17 cellular contexts compared by ENCODE assay signal in genomic region chr10:49053998-49054692, GRCh38.
A peak's percentile ranks its signal among the peaks of the same experiment; 100 is the strongest.
DNase-seq lines count a peak whose midpoint lies in the region; ATAC-seq, FAIRE-seq and TF ChIP-seq lines count a peak whose summit lies in the region.
"Had no signal": no experiment of that assay in that cellular context is flagged by ENCODE, and none has a peak within 500 bp of the region (broad histone marks: within the 10 kb centered on the region; RNA-seq: fewer than 3 reads in every experiment).

No MANE protein-coding gene starts in this region.

- H3K79me2 ChIP-seq in OCI-LY7 (ENCODE audit: insufficient read depth, low read depth, low read length) (no peaks in the 10 kb centered on the region), H1 (ENCODE audit: control insufficient read depth in 1 of 2, insufficient read depth in 2 of 2, low read length in 2 of 2) (no peaks in the 10 kb centered on the region), trophoblast cell (ENCODE audit: control insufficient read depth, insufficient read depth, low read length, poor library complexity) (no peaks in the 10 kb centered on the region)

- intact Hi-C loops in OCI-LY7 (cut with micrococcal nuclease; ENCODE audit: unreplicated experiment) (loop anchor here (1.0 to 2.0 kb wide), 5 partner anchors 23 to 110 kb away; no protein-coding TSS in a partner anchor), left ventricle myocardium inferior (cut with micrococcal nuclease) (no loop called here), testis (cut with DNase I; ENCODE audit: low total_unique reads) (no loop called here)

- no peak overlapping the region for H3K56ac ChIP-seq in H1 (replicated peaks; ENCODE audit: insufficient read length, low read depth, low read length)

- H2BK120ac ChIP-seq in H1 (replicated peaks; ENCODE audit: low read depth, low read length) (no peak overlapping the region), trophoblast cell (ENCODE audit: insufficient read depth, low read length, poor library complexity) (no peak overlapping the region)

- H2BK5ac ChIP-seq in H1 (ENCODE audit: low read depth, low read length) (no peak overlapping the region), trophoblast cell (ENCODE audit: low read depth, low read length, poor library complexity) (no peak overlapping the region)

- no peak overlapping the region for H3K4ac ChIP-seq in H1 (replicated peaks; ENCODE audit: insufficient read length, low read depth, low read length)
- no peak overlapping the region for H3K4ac ChIP-seq in trophoblast cell (ENCODE audit: low read depth, low read length)

- no peak for DNase-seq in OCI-LY7 (ENCODE audit: low spot score)
- DNase-seq in H1 (ENCODE audit: low read depth in 1 of 2, low spot score in 2 of 2): no peak
- no peak for DNase-seq in left ventricle myocardium inferior
- DNase-seq in trophoblast cell: no peak
- no peak for DNase-seq in COR-L47 (lab: John Stamatoyannopoulos, UW)
- DNase-seq in testis: no peak
- DNase-seq: BE2C; CD4-positive, alpha-beta memory T cell; DMS153; GF-D8; H7 had no signal

- no peak for ATAC-seq in HG03025 (IDR thresholded peaks at IDR 0.05; ENCODE audit: low FRiP score, unreplicated experiment)
- ATAC-seq: A549, HepG2 had no signal

- H2BK12ac ChIP-seq in H1 (ENCODE audit: low read depth, low read length): no peak overlapping the region
- H2BK12ac ChIP-seq in trophoblast cell (ENCODE audit: low read length): no peak overlapping the region

- H3K9ac ChIP-seq in H1 (replicated peaks in 1 of 4; ENCODE audit: extremely low read depth in 1 of 4, low read depth in 3 of 4, low read length in 3 of 4) (no peak overlapping the region), trophoblast cell (ENCODE audit: low read length) (no peak overlapping the region)

- H3K27ac ChIP-seq in OCI-LY7 (ENCODE audit: low read depth, low read length, poor library complexity, severe bottlenecking): peak overlapping the region; percentile 91
- no peak overlapping the region for H3K27ac ChIP-seq in H1 (ENCODE audit: low read depth, low read length)
- peak overlapping the region; percentile 60 for H3K27ac ChIP-seq in left ventricle myocardium inferior (replicated peaks)
- no peak overlapping the region for H3K27ac ChIP-seq in trophoblast cell (ENCODE audit: low read depth, low read length)
- no peak overlapping the region for H3K27ac ChIP-seq in testis
- H3K27ac ChIP-seq: A549, C4-2B had no signal

- no peaks in the 10 kb centered on the region for H3K9me2 ChIP-seq in OCI-LY7 (ENCODE audit: insufficient read depth, low read length)

- no peaks in the 10 kb centered on the region for H3K27me3 ChIP-seq in H1 (replicated peaks in 1 of 4; ENCODE audit: control insufficient read depth in 3 of 4, extremely low read depth in 1 of 4, insufficient read depth in 3 of 4, low read length in 3 of 4)
- no peaks in the 10 kb centered on the region for H3K27me3 ChIP-seq in left ventricle myocardium inferior (ENCODE audit: low read depth)
- no peaks in the 10 kb centered on the region for H3K27me3 ChIP-seq in trophoblast cell (ENCODE audit: insufficient read depth, low read length)
- no peaks in the 10 kb centered on the region for H3K27me3 ChIP-seq in testis
- H3K27me3 ChIP-seq: BE2C had no signal

- TF ChIP-seq POLR2A in H1 (IDR thresholded peaks at IDR 0.05; ENCODE audit: control extremely low read depth in 1 of 2, low read depth in 2 of 2, low read length in 2 of 2) (no peak), testis (IDR thresholded peaks at IDR 0.05) (no peak)

- POLR2A ChIA-PET in OCI-LY7 (lab: Charles Lee): interaction anchor here (0.9 to 2.0 kb wide), 7 partner anchors 10 to 80 kb away, joined by 3 to 8 read pairs (median 3); partner anchors contain the start of gene FAM170B
- POLR2A ChIA-PET in H1 (lab: Charles Lee; ENCODE audit: partially characterized antibody): no interaction called here

- H2AK5ac ChIP-seq in H1 (ENCODE audit: low read depth, low read length): no peak overlapping the region
- no peak overlapping the region for H2AK5ac ChIP-seq in trophoblast cell (ENCODE audit: low read length)

- H3K23ac ChIP-seq in H1 (ENCODE audit: insufficient read length) (no peak overlapping the region), trophoblast cell (ENCODE audit: low read length) (no peak overlapping the region)

- H4K8ac ChIP-seq in H1 (ENCODE audit: extremely low read depth, insufficient read depth, low read length) (0 out of 2 replicates have a peak overlapping the region, but pooled peaks have one; percentile 14), trophoblast cell (ENCODE audit: low read depth, low read length) (no peak overlapping the region)

- H2BK15ac ChIP-seq in H1 (ENCODE audit: low read length): no peak overlapping the region

- H3K9me3 ChIP-seq in OCI-LY7 (ENCODE audit: low read length) (no peaks in the 10 kb centered on the region), H1 (ENCODE audit: insufficient read depth in 2 of 2, low read depth in 1 of 2, low read length in 1 of 2) (no peaks in the 10 kb centered on the region), left ventricle myocardium inferior (replicated peaks) (no peaks in the 10 kb centered on the region), trophoblast cell (ENCODE audit: insufficient read depth, low read depth, low read length) (peaks cover 2% of the 10 kb centered on the region), testis (no peaks in the 10 kb centered on the region)
- H3K9me3 ChIP-seq: A549, BE2C had no signal

- TF ChIP-seq CTCF in OCI-LY7 (conservative IDR thresholded peaks at IDR 0.05; ENCODE audit: low read length) (no peak), H1 (IDR thresholded peaks at IDR 0.05; ENCODE audit: control extremely low read depth in 1 of 3, insufficient read depth in 1 of 3, low read depth in 1 of 3, low read length in 3 of 3) (no peak), left ventricle myocardium inferior (IDR thresholded peaks at IDR 0.05; ENCODE audit: borderline replicate concordance) (no peak), testis (IDR thresholded peaks at IDR 0.05) (no peak)

- H4K91ac ChIP-seq in H1 (replicated peaks; ENCODE audit: insufficient read length, low read length): no peak overlapping the region
- no peak overlapping the region for H4K91ac ChIP-seq in trophoblast cell (ENCODE audit: low read depth, low read length)

- no TSS peak for BruUV-seq in OCI-LY7 (replicated peaks; lab: Mats Ljungman, UMichigan)

- H3K4me2 ChIP-seq in OCI-LY7 (ENCODE audit: low read length) (peak overlapping the region; percentile 57), H1 (ENCODE audit: insufficient read depth in 1 of 2, low read depth in 2 of 2, low read length in 2 of 2) (no peak overlapping the region), trophoblast cell (ENCODE audit: low read length) (no peak overlapping the region)
- H3K4me2 ChIP-seq: A549 had no signal

- H4K12ac ChIP-seq in trophoblast cell (ENCODE audit: low read depth, low read length): no peak overlapping the region

- no peak for TF ChIP-seq RAD21 in H1 (IDR thresholded peaks at IDR 0.05 in 1 of 2, conservative IDR thresholded peaks at IDR 0.05 in 1 of 2; ENCODE audit: low read depth in 2 of 2, low read length in 2 of 2)

- H2BK20ac ChIP-seq in H1 (ENCODE audit: low read length): no peak overlapping the region

- no peak overlapping the region for H3K18ac ChIP-seq in H1 (ENCODE audit: extremely low read depth, low read length)
- H3K18ac ChIP-seq in trophoblast cell (ENCODE audit: low read length): no peak overlapping the region

- H2AFZ ChIP-seq in OCI-LY7 (ENCODE audit: low read length) (peak overlapping the region; percentile 36; the same call in 1 of the 2 replicates), H1 (ENCODE audit: low read length) (no peak overlapping the region), trophoblast cell (ENCODE audit: insufficient read depth, low read length, poor library complexity) (peak overlapping the region; percentile 13)

- H4K20me1 ChIP-seq in OCI-LY7 (ENCODE audit: insufficient read depth, low read length): no peaks in the 10 kb centered on the region
- H4K20me1 ChIP-seq in H1 (replicated peaks in 1 of 2; ENCODE audit: control insufficient read depth in 1 of 2, insufficient read depth in 2 of 2, low read length in 2 of 2): no peaks in the 10 kb centered on the region

- CTCF ChIA-PET in OCI-LY7 (lab: Charles Lee; ENCODE audit: unreplicated experiment): interaction anchor here (0.9 to 1.0 kb wide), 3 partner anchors 19 to 108 kb away, joined by 3 to 4 read pairs (median 4); no protein-coding TSS in a partner anchor
- CTCF ChIA-PET in H1 (lab: Charles Lee; ENCODE audit: partially characterized antibody): interaction anchor here (0.9 to 1.0 kb wide), 2 partner anchors 40 to 87 kb away, joined by 3 read pairs; no protein-coding TSS in a partner anchor

- no peak for TF ChIP-seq EP300 in H1 (IDR thresholded peaks at IDR 0.05; ENCODE audit: borderline replicate concordance in 1 of 2, low read depth in 2 of 2, low read length in 2 of 2)

- no peak for FAIRE-seq in H1 (lab: Jason Lieb, UNC)
- FAIRE-seq: A549, D721Med, HepG2, HTR-8/SVneo had no signal

- peak overlapping the region; percentile 39 for H3K4me3 ChIP-seq in OCI-LY7 (ENCODE audit: low read depth, low read length, poor library complexity, severe bottlenecking)
- H3K4me3 ChIP-seq in H1 (ENCODE audit: extremely low read depth in 1 of 4, insufficient read depth in 2 of 4, low read depth in 3 of 4, low read length in 4 of 4): no peak overlapping the region
- no peak overlapping the region for H3K4me3 ChIP-seq in left ventricle myocardium inferior
- no peak overlapping the region for H3K4me3 ChIP-seq in trophoblast cell (ENCODE audit: low read depth, low read length)
- no peak overlapping the region for H3K4me3 ChIP-seq in testis
- H3K4me3 ChIP-seq: A549 had no signal

- H3K36me3 ChIP-seq in OCI-LY7 (ENCODE audit: insufficient read depth, low read length) (no peaks in the 10 kb centered on the region), H1 (ENCODE audit: control insufficient read depth in 2 of 4, insufficient read depth in 4 of 4, low read length in 3 of 4) (no peaks in the 10 kb centered on the region), left ventricle myocardium inferior (no peaks in the 10 kb centered on the region), trophoblast cell (ENCODE audit: control insufficient read depth in 1 of 2, insufficient read depth in 2 of 2, low read length in 2 of 2) (no peaks in the 10 kb centered on the region), testis (ENCODE audit: low read depth, missing control alignments) (no peaks in the 10 kb centered on the region)
- H3K36me3 ChIP-seq: BE2C had no signal

- 89% methylated on average over 5 of the region's 5 CpGs; no CpG with 5 or more reads in 1 of the 2 experiments for WGBS in H1 (ENCODE audit: extremely low coverage in 1 of 2, insufficient coverage in 1 of 2, insufficient read length in 1 of 2, insufficient replicate concordance in 2 of 2, low coverage in 1 of 2, low lambda C conversion rate in 2 of 2, missing lambda C conversion rate in 1 of 2), 2 experiments
- no CpG with 5 or more reads among the region's 5 CpGs for WGBS in trophoblast cell (ENCODE audit: extremely low coverage, insufficient coverage, insufficient read length)
- 83 to 84% methylated on average over 5 of the region's 5 CpGs for WGBS in testis, 2 donors

- H4K5ac ChIP-seq in H1 (ENCODE audit: insufficient read length, low read depth, low read length): no peak overlapping the region

- peaks cover 70% of the 10 kb centered on the region for H3K4me1 ChIP-seq in OCI-LY7 (ENCODE audit: insufficient read depth, low read length, poor library complexity, severe bottlenecking)
- peaks cover 0 to 5% (median 1%) of the 10 kb centered on the region in 4 experiments; a peak in 2 of 7 replicates for H3K4me1 ChIP-seq in H1 (replicated peaks in 1 of 4; ENCODE audit: control insufficient read depth in 3 of 4, insufficient read depth in 4 of 4, low read length in 3 of 4)
- peaks cover 66% of the 10 kb centered on the region for H3K4me1 ChIP-seq in left ventricle myocardium inferior
- no peaks in the 10 kb centered on the region for H3K4me1 ChIP-seq in trophoblast cell (ENCODE audit: control insufficient read depth in 1 of 2, insufficient read depth in 2 of 2, low read length in 2 of 2)
- H3K4me1 ChIP-seq in testis: peaks cover 50% of the 10 kb centered on the region
- H3K4me1 ChIP-seq: A549, BE2C had no signal

- H3K23me2 ChIP-seq in H1 (ENCODE audit: low read depth, low read length): no peaks in the 10 kb centered on the region; the same call in 1 of the 2 replicates

- H3K79me1 ChIP-seq in H1 (ENCODE audit: low read depth, low read length): no peaks in the 10 kb centered on the region
- H3K79me1 ChIP-seq in trophoblast cell (ENCODE audit: low read length): no peaks in the 10 kb centered on the region

- no peak overlapping the region for H3K14ac ChIP-seq in H1 (ENCODE audit: insufficient read length)
- no peak overlapping the region for H3K14ac ChIP-seq in trophoblast cell (ENCODE audit: low read length)

Comparison
In these comparisons a context has a peak if more than half of its experiments do, and no peak if none do; other contexts are left out.
1. H3K27ac ChIP-seq: peak in OCI-LY7 (single experiment) and left ventricle myocardium inferior (single experiment); none in H1 (single experiment), trophoblast cell (single experiment) and testis (0 of 2).